ENCODE assay signal across 8 cellular contexts in the genomic region with DNA sequence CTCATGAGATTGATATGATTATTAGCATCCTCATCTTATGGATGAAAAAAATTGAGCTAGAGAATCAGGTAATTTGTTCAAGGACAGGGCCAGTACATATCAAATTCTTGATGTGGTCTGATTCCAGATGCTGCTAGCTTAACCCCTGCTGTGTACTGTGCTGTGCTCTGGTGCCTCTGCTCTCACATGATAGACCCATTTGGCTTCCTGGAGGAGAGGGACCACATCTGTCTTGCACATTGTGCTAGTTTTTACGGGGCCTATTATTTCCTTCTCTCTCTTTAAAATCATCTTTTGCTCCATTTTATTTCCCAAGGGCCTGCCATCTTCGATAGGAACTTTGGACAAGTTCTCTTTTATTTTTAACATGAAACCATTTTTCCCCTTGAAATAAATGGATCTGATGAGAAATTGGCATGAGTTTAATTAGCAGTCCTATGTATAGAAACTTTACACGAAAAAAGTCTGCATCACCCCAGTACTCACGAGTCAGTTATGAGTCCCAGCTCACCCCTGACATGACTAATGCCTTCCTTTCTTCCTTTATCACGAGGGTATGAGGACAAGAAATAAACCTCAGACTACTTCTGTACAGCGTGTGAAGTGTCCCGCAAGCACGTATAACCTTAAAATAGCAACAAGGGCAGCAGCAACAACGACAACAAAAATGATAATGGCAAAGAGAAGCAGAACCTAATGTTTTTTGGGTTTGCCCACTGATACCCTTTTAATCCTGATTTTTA. TPM values are rescaled to one million over a fixed set of nuclear protein-coding genes. Genes with fewer than 3 reads are reported as not detected.
DNase-seq lines count a peak whose midpoint lies in the region; ATAC-seq, FAIRE-seq and TF ChIP-seq lines count a peak whose summit lies in the region.

No MANE protein-coding gene starts in this region.

- peak; percentile 50 for DNase-seq in AG04450 (ENCODE audit: low read depth, low spot score)
- no peak for DNase-seq in GM19239 (ENCODE audit: insufficient read length, low spot score)
- DNase-seq in mesothelial cell of epicardium (ENCODE audit: low spot score in 2 of 2, unreplicated experiment in 2 of 2), result no peak
- no peak for DNase-seq in 8988T
- DNase-seq in stimulated activated CD8-positive, alpha-beta memory T cell treated with anti-CD3 and anti-CD28 coated beads, Interleukin-4, amount 100 ng/mL, for 48 hours, result no peak

- no peak overlapping the region for H2AFZ ChIP-seq in parathyroid adenoma

- peaks cover 6% of the 10 kb centered on the region for H3K36me3 Mint-ChIP-seq in activated naive CD8-positive, alpha-beta T cell
- no peaks in the 10 kb centered on the region for H3K36me3 Mint-ChIP-seq in mesothelial cell of epicardium

- peaks cover 24% of the 10 kb centered on the region for H3K4me1 Mint-ChIP-seq in activated naive CD8-positive, alpha-beta T cell (ENCODE audit: low read depth)
- H3K4me1 Mint-ChIP-seq in mesothelial cell of epicardium, result peaks cover 13% of the 10 kb centered on the region

- TF ChIP-seq CTCF in AG04450 (IDR thresholded peaks at IDR 0.05; ENCODE audit: low read depth, low read length) (no peak), parathyroid adenoma (IDR thresholded peaks at IDR 0.05) (no peak), mesothelial cell of epicardium (IDR thresholded peaks at IDR 0.05; ENCODE audit: unreplicated experiment) (no peak)

- H3K27ac ChIP-seq in AG04450 (ENCODE audit: low read depth, low read length) (peak overlapping the region; percentile 79), parathyroid adenoma (peak overlapping the region; percentile 36)

- CTCF ChIA-PET in AG04450 (lab: Charles Lee), result interaction anchor here (0.5 to 3.4 kb wide), 4 partner anchors 10 to 48 kb away, joined by 3 to 32 read pairs (median 4); no protein-coding TSS in a partner anchor

- H3K9me3 ChIP-seq in AG04450 (ENCODE audit: control insufficient read depth, insufficient read depth, low read length) (no peaks in the 10 kb centered on the region; the same call in 1 of the 2 replicates), parathyroid adenoma (ENCODE audit: control insufficient read depth, low read length) (no peaks in the 10 kb centered on the region)

- peak overlapping the region; percentile 84 for H3K27ac Mint-ChIP-seq in activated naive CD8-positive, alpha-beta T cell
- H3K27ac Mint-ChIP-seq in mesothelial cell of epicardium, result no peak overlapping the region

- H3K27me3 Mint-ChIP-seq in activated naive CD8-positive, alpha-beta T cell, result peaks cover 2% of the 10 kb centered on the region
- H3K27me3 Mint-ChIP-seq in mesothelial cell of epicardium (ENCODE audit: low read depth), result no peaks in the 10 kb centered on the region

- peak; percentile 84 for ATAC-seq in HG03432 (IDR thresholded peaks at IDR 0.05; ENCODE audit: unreplicated experiment)

- H3K4me3 ChIP-seq in AG04450 (ENCODE audit: low read depth, low read length), result no peak overlapping the region
- H3K4me3 ChIP-seq in parathyroid adenoma (ENCODE audit: low read depth, low read length), result no peak overlapping the region

- peak overlapping the region; percentile 35 for H3K4me3 Mint-ChIP-seq in activated naive CD8-positive, alpha-beta T cell
- no peak overlapping the region for H3K4me3 Mint-ChIP-seq in mesothelial cell of epicardium

- no peaks in the 10 kb centered on the region for H3K9me3 Mint-ChIP-seq in activated naive CD8-positive, alpha-beta T cell (ENCODE audit: low read depth)
- no peaks in the 10 kb centered on the region for H3K9me3 Mint-ChIP-seq in mesothelial cell of epicardium

- no peaks in the 10 kb centered on the region for H3K36me3 ChIP-seq in parathyroid adenoma (ENCODE audit: control insufficient read depth, insufficient read depth, low read length)

- H3K27me3 ChIP-seq in AG04450 (ENCODE audit: control insufficient read depth, insufficient read depth, low read length) (no peaks in the 10 kb centered on the region), parathyroid adenoma (ENCODE audit: control insufficient read depth, insufficient read depth, low read length) (no peaks in the 10 kb centered on the region)

- H3K9ac ChIP-seq in parathyroid adenoma, result no peak overlapping the region

- H3K4me1 ChIP-seq in parathyroid adenoma, result peaks cover 14% of the 10 kb centered on the region

- H3K79me2 ChIP-seq in parathyroid adenoma, result peaks cover 5% of the 10 kb centered on the region

- H3K4me2 ChIP-seq in parathyroid adenoma (ENCODE audit: low read length), result peak overlapping the region; percentile 8

- POLR2A ChIA-PET in AG04450 (lab: Yijun Ruan, JAX), result no interaction called here

- peak; percentile 85 for FAIRE-seq in GM19239 (lab: Jason Lieb, UNC)

RNA-seq across cellular contexts. Expression of a gene that starts 26.5 kb away (rescaled TPM):
- polyA plus RNA-seq in AG04450 (2011; rRNA removed), result 31.2 and 46.1 TPM in 2 replicates
- polyA minus RNA-seq in AG04450 (2011; rRNA and poly(A)+ RNA removed), result 22.3 and 36.9 TPM in 2 replicates
- total RNA-seq in mesothelial cell of epicardium, result 3.7 to 4.3 TPM (median 3.8 TPM) in 3 replicates
